In the genomic region with DNA sequence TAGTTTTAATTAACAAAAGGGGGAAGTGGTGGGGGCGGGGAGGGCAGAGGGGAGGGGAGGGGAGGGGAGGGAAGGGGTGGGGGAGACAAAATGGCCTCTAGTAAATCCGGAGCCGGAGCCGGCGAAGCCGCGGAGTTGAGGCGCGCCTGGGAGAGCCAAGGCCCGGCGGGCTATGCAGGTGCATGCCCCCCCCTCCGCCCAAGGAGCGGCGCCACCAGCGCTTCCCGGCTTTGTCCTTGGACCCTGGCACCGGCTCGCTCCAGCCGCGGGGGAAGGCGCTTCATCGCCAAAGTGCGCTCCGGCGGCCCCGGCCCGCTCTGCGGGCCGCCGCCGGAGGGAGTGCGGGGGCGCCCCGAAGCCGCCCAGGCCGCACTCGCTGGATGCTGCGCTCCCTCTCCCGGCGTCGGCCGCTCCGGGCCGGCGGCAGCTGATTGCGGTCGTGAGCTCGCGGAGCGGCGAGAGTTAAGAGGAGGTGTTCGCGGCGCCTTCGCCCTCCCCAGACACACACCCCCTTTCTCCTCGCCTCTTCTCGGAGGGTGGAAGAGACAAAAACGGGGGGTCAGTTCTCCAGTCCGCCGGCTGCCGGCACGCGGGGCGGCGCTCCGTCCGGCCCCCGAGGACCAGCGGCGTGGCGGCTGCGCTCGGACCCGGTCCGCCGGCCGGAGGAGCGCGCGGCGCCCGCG, we compare ENCODE assay signal across 9 cellular contexts. TPM values are rescaled to one million over a fixed set of nuclear protein-coding genes. Genes with fewer than 3 reads are reported as not detected.
DNase-seq lines count a peak whose midpoint lies in the region; ATAC-seq and TF ChIP-seq lines count a peak whose summit lies in the region.
"Had no signal": no experiment of that assay in that cellular context is flagged by ENCODE, and none has a peak within 500 bp of the region (broad histone marks: within the 10 kb centered on the region; RNA-seq: fewer than 3 reads in every experiment).

A gene with protein sequence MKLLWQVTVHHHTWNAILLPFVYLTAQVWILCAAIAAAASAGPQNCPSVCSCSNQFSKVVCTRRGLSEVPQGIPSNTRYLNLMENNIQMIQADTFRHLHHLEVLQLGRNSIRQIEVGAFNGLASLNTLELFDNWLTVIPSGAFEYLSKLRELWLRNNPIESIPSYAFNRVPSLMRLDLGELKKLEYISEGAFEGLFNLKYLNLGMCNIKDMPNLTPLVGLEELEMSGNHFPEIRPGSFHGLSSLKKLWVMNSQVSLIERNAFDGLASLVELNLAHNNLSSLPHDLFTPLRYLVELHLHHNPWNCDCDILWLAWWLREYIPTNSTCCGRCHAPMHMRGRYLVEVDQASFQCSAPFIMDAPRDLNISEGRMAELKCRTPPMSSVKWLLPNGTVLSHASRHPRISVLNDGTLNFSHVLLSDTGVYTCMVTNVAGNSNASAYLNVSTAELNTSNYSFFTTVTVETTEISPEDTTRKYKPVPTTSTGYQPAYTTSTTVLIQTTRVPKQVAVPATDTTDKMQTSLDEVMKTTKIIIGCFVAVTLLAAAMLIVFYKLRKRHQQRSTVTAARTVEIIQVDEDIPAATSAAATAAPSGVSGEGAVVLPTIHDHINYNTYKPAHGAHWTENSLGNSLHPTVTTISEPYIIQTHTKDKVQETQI (minus strand): TSS at position 439 of the 683 bp plus-strand sequence. CDS start 797 bp downstream, outside the sequence.

- H3K4me3 ChIP-seq in SJSA1: peak within 1 kb of the TSS; percentile 49
- H3K4me3 ChIP-seq in smooth muscle cell: peak within 1 kb of the TSS; percentile 58

- peak within 1 kb of the TSS; percentile 39 for H3K9ac ChIP-seq in smooth muscle cell (ENCODE audit: low read depth)

- H2AFZ ChIP-seq in smooth muscle cell (ENCODE audit: low read depth): no peak within 1 kb of the TSS

- peak within 1 kb of the TSS; percentile 95 for H3K4me2 ChIP-seq in smooth muscle cell

- no peak within 1 kb of the TSS for H3K27ac ChIP-seq in SJSA1
- no peak within 1 kb of the TSS for H3K27ac ChIP-seq in smooth muscle cell (ENCODE audit: low read depth)

- WGBS in smooth muscle cell (ENCODE audit: low lambda C conversion rate): 1% methylated on average over 70 of the region's 83 CpGs

- H4K20me1 ChIP-seq in smooth muscle cell (ENCODE audit: low read depth): peaks cover 98% of the 10 kb centered on the region

- no peaks in the 10 kb centered on the region for H3K79me2 ChIP-seq in smooth muscle cell (ENCODE audit: low read depth)

- H3K27me3 ChIP-seq in SJSA1 (replicated peaks): no peaks in the 10 kb centered on the region
- H3K27me3 ChIP-seq in smooth muscle cell (ENCODE audit: low read depth): peaks cover 16% of the 10 kb centered on the region

- H3K36me3 Mint-ChIP-seq in central memory CD8-positive, alpha-beta T cell (ENCODE audit: insufficient read depth): peaks cover 13% of the 10 kb centered on the region
- peaks cover 7 to 14% (median 7%) of the 10 kb centered on the region in 3 donors for H3K36me3 Mint-ChIP-seq in immature natural killer cell

- H3K4me3 Mint-ChIP-seq in central memory CD8-positive, alpha-beta T cell: peak within 1 kb of the TSS; percentile 90
- peak within 1 kb of the TSS; percentile 88 to 98 (median 93) for H3K4me3 Mint-ChIP-seq in immature natural killer cell

- H3K27me3 Mint-ChIP-seq in central memory CD8-positive, alpha-beta T cell: peaks cover 10% of the 10 kb centered on the region
- peaks cover 7 to 18% (median 10%) of the 10 kb centered on the region in 3 donors for H3K27me3 Mint-ChIP-seq in immature natural killer cell (ENCODE audit: low read depth in 3 of 3)

- TF ChIP-seq CTCF in smooth muscle cell (IDR thresholded peaks at IDR 0.05; ENCODE audit: borderline replicate concordance, insufficient read depth, poor library complexity, severe bottlenecking): no peak

- H3F3A ChIP-seq in smooth muscle cell (ENCODE audit: low read depth): no peaks in the 10 kb centered on the region

- H3K4me1 Mint-ChIP-seq in central memory CD8-positive, alpha-beta T cell: peaks cover 19% of the 10 kb centered on the region
- H3K4me1 Mint-ChIP-seq in immature natural killer cell: peaks cover 20 to 21% of the 10 kb centered on the region in 2 donors

- no peaks in the 10 kb centered on the region; the same call in 1 of the 2 replicates for H3K9me3 ChIP-seq in SJSA1 (replicated peaks)
- no peaks in the 10 kb centered on the region for H3K9me3 ChIP-seq in smooth muscle cell (replicated peaks; ENCODE audit: low read depth)

- ATAC-seq in HG02840 (IDR thresholded peaks at IDR 0.05; ENCODE audit: low FRiP score, unreplicated experiment): peak; percentile 42
- ATAC-seq in central memory CD8-positive, alpha-beta T cell (replicated peaks; ENCODE audit: extremely low read depth, poor library complexity, severe bottlenecking): peak; percentile 22

- peaks cover 13% of the 10 kb centered on the region for H3K4me1 ChIP-seq in SJSA1 (replicated peaks)
- peaks cover 29% of the 10 kb centered on the region for H3K4me1 ChIP-seq in smooth muscle cell (ENCODE audit: low read depth)

- peaks cover 13% of the 10 kb centered on the region for H3K36me3 ChIP-seq in SJSA1
- no peaks in the 10 kb centered on the region for H3K36me3 ChIP-seq in smooth muscle cell (ENCODE audit: low read depth)

- no peaks in the 10 kb centered on the region for H3K9me3 Mint-ChIP-seq in central memory CD8-positive, alpha-beta T cell
- H3K9me3 Mint-ChIP-seq in immature natural killer cell: no peaks in the 10 kb centered on the region

- H3K27ac Mint-ChIP-seq in central memory CD8-positive, alpha-beta T cell (ENCODE audit: low read depth): peak within 1 kb of the TSS; percentile 81
- peak within 1 kb of the TSS in 5 of 6 donors; percentile 12 to 83 (median 74) for H3K27ac Mint-ChIP-seq in immature natural killer cell

- peak; percentile 77 for DNase-seq in NCI-H2227 (lab: John Stamatoyannopoulos, UW; ENCODE audit: unreplicated experiment)
- no peak for DNase-seq in NCI-H2227 treated with DMSO at 0.1 percent for 48 hours (lab: John Stamatoyannopoulos, UW)
- peak in 1 of 2 experiments; percentile 51 for DNase-seq in SJSA1 (ENCODE audit: low read depth in 1 of 2, low spot score in 2 of 2)
- no peak for DNase-seq in central memory CD8-positive, alpha-beta T cell (ENCODE audit: low spot score in 2 of 2)
- DNase-seq in immature natural killer cell: peak; percentile 27 to 43 (median 40)
- DNase-seq in smooth muscle cell (lab: John Stamatoyannopoulos, UW; ENCODE audit: unreplicated experiment): no peak
- no peak for DNase-seq in SKM-1 (lab: John Stamatoyannopoulos, UW; ENCODE audit: unreplicated experiment)
- DNase-seq: DND-41 had no signal

RNA-seq across cellular contexts. Expression of the gene that starts here (rescaled TPM):
- total RNA-seq in SJSA1 (2014; rRNA removed; shearing (Covaris generic)): 0.34 and 1.4 TPM in 2 replicates
- polyA plus RNA-seq in immature natural killer cell (under 1 TPM in 2 of 3 donors, not detected in 1; 0.08 to 0.36 TPM), smooth muscle cell (0.25 TPM in 1 of 2 replicates, not detected in the other)
- total RNA-seq in smooth muscle cell: not detected in 2 replicates

Comparison
In these comparisons a context has a peak if more than half of its experiments do, and no peak if none do; other contexts are left out.
1. Peak in DNase-seq in immature natural killer cell; RNA of the gene not detected or under 1 TPM.